34 cellular contexts compared by ENCODE assay signal in genomic region chr17:21467196-21467595, GRCh38.
"Had no signal": no experiment of that assay in that cellular context is flagged by ENCODE, and none has a peak within 500 bp of the region (broad histone marks: within the 10 kb centered on the region; RNA-seq: fewer than 3 reads in every experiment).

No MANE protein-coding gene starts in this region.

- H3K27ac Mint-ChIP-seq: activated B cell treated with CpG ODN at 0.5 μM for 24 hours; activated CD8-positive, alpha-beta T cell treated with anti-CD3 and anti-CD28 coated beads for 36 hours; activated naive CD8-positive, alpha-beta T cell; activated T-helper 17 cell treated with anti-CD3 and anti-CD28 coated beads, Interleukin-2, amount 50 U/mL, for 72 hours; dendritic cell treated with granulocyte-macrophage colony-stimulating factor and Interleukin-4, amounts not matched to agents 40 ng/mL and 50 ng/mL, for 4 days; T-helper 17 cell; T-helper 2 cell treated with Interferon-gamma antibody and Interleukin-4, amounts not matched to agents 5 μg/mL and 100 μg/mL, for 36 hours had no signal

- H3K36me3 Mint-ChIP-seq: activated naive CD8-positive, alpha-beta T cell had no signal

- H3K9me3 Mint-ChIP-seq: activated B cell treated with CpG ODN at 0.5 μM for 24 hours; activated CD8-positive, alpha-beta T cell treated with anti-CD3 and anti-CD28 coated beads for 36 hours; activated T-cell treated with anti-CD3 and anti-CD28 coated beads, Interleukin-2, amount 50 U/mL, for 4 hours; activated T-helper 17 cell treated with anti-CD3 and anti-CD28 coated beads, Interleukin-2, amount 50 U/mL, for 72 hours; central memory CD8-positive, alpha-beta T cell; dendritic cell treated with granulocyte-macrophage colony-stimulating factor and Interleukin-4, amounts not matched to agents 40 ng/mL and 50 ng/mL, for 4 days; effector memory CD8-positive, alpha-beta T cell; T-helper 2 cell treated with Interferon-gamma antibody and Interleukin-4, amounts not matched to agents 5 μg/mL and 100 μg/mL, for 36 hours had no signal

- FAIRE-seq: astrocyte, bronchial epithelial cell had no signal

- H3K4me3 Mint-ChIP-seq: activated B cell treated with CpG ODN at 0.5 μM for 24 hours; activated CD8-positive, alpha-beta T cell treated with anti-CD3 and anti-CD28 coated beads for 36 hours; activated naive CD8-positive, alpha-beta T cell; activated T-cell treated with anti-CD3 and anti-CD28 coated beads, Interleukin-2, amount 50 U/mL, for 4 hours; activated T-helper 17 cell treated with anti-CD3 and anti-CD28 coated beads, Interleukin-2, amount 50 U/mL, for 72 hours; central memory CD8-positive, alpha-beta T cell; dendritic cell treated with granulocyte-macrophage colony-stimulating factor and Interleukin-4, amounts not matched to agents 40 ng/mL and 50 ng/mL, for 4 days; effector memory CD8-positive, alpha-beta T cell; T-helper 17 cell; T-helper 2 cell treated with Interferon-gamma antibody and Interleukin-4, amounts not matched to agents 5 μg/mL and 100 μg/mL, for 36 hours had no signal

- H3K4me3 ChIP-seq: coronary artery, dorsolateral prefrontal cortex, esophagus muscularis mucosa, gastroesophageal sphincter had no signal

- ATAC-seq: activated CD4-positive, CD25-positive, alpha-beta regulatory T cell treated with anti-CD3 and anti-CD28 coated beads, Interleukin-2, amount 50 U/mL, for 24 hours; activated CD8-positive, alpha-beta T cell treated with anti-CD3 and anti-CD28 coated beads for 36 hours; activated T-helper 17 cell treated with anti-CD3 and anti-CD28 coated beads, Interleukin-2, amount 50 U/mL, for 72 hours; effector memory CD8-positive, alpha-beta T cell; gastroesophageal sphincter; T-helper 17 cell had no signal

- DNase-seq: activated B cell treated with CpG ODN at 0.5 μM for 24 hours; activated CD4-positive, alpha-beta T cell treated with anti-CD3 and anti-CD28 coated beads for 48 hours; activated CD4-positive, alpha-beta T cell treated with anti-CD3 and anti-CD28 coated beads, Interleukin-2, amount 50 U/mL, for 1 hour; activated CD4-positive, alpha-beta T cell treated with anti-CD3 and anti-CD28 coated beads, Interleukin-2, amount 50 U/mL, for 48 hours; activated CD8-positive, alpha-beta memory T cell treated with anti-CD3 and anti-CD28 coated beads for 24 hours; activated CD8-positive, alpha-beta T cell treated with anti-CD3 and anti-CD28 coated beads for 36 hours; activated effector memory CD4-positive, alpha-beta T cell treated with Interleukin-2 at 50 U/mL for 16 hours; activated gamma-delta T cell treated with Interleukin-2 at 50 U/mL for 16 hours; activated naive CD4-positive, alpha-beta T cell treated with anti-CD3 and anti-CD28 coated beads, Interleukin-2, amount 50 U/mL, for 16 hours; activated naive CD4-positive, alpha-beta T cell treated with Interleukin-2 at 50 U/mL for 16 hours; activated T-cell treated with anti-CD3 and anti-CD28 coated beads, Interleukin-2, amount 50 U/mL, for 4 hours; amniotic stem cell; anterior cingulate cortex; brain microvascular endothelial cell; dorsolateral prefrontal cortex; effector CD4-positive, alpha-beta T cell; effector memory CD8-positive, alpha-beta T cell; erythroblast; foreskin melanocyte; T-helper 1 cell; T-helper 17 cell; T1000; WERI-Rb-1 had no signal

- H3K36me3 ChIP-seq: brain microvascular endothelial cell, esophagus muscularis mucosa, gastroesophageal sphincter, WERI-Rb-1 had no signal

- H3K27ac ChIP-seq: brain microvascular endothelial cell, coronary artery, dorsolateral prefrontal cortex, esophagus muscularis mucosa, gastroesophageal sphincter, WERI-Rb-1 had no signal

- H3K9me3 ChIP-seq: esophagus muscularis mucosa, gastroesophageal sphincter had no signal
